In genomic region chr11:111945198-111945597, GRCh38 we compare ENCODE assay signal across 16 cellular contexts. TPM values are rescaled to one million over a fixed set of nuclear protein-coding genes. Genes with fewer than 3 reads are reported as not detected.
A peak's percentile ranks its signal among the peaks of the same experiment; 100 is the strongest.
DNase-seq lines count a peak whose midpoint lies in the region; ATAC-seq and TF ChIP-seq lines count a peak whose summit lies in the region.
"Had no signal": no experiment of that assay in that cellular context is flagged by ENCODE, and none has a peak within 500 bp of the region (broad histone marks: within the 10 kb centered on the region; RNA-seq: fewer than 3 reads in every experiment).

No MANE protein-coding gene starts in this region.

- H3K27me3 ChIP-seq in foreskin keratinocyte, result no peaks in the 10 kb centered on the region
- no peaks in the 10 kb centered on the region for H3K27me3 ChIP-seq in stomach
- no peaks in the 10 kb centered on the region for H3K27me3 ChIP-seq in Karpas-422 (ENCODE audit: low read length)
- H3K27me3 ChIP-seq: upper lobe of left lung had no signal

- H3K4me1 Mint-ChIP-seq in activated T-cell treated with anti-CD3 and anti-CD28 coated beads, Interleukin-2, amount 50 U/mL, for 24 hours (ENCODE audit: low read depth), result peaks cover 49% of the 10 kb centered on the region
- H3K4me1 Mint-ChIP-seq in activated T-helper 2 cell treated with anti-CD3 and anti-CD28 coated beads, Interferon-gamma antibody, Interleukin-2, Interleukin-4, amounts not matched to agents 10 μg/mL and 5 μg/mL and 100 μg/mL, durations not matched to agents 14 hours and 24 hours and 36 hours (ENCODE audit: low read depth), result peaks cover 47% of the 10 kb centered on the region

- H3K4me2 ChIP-seq in Karpas-422 (ENCODE audit: low read depth, low read length, poor library complexity, severe bottlenecking), result no peak overlapping the region

- no peaks in the 10 kb centered on the region for H3K27me3 Mint-ChIP-seq in activated T-cell treated with anti-CD3 and anti-CD28 coated beads, Interleukin-2, amount 50 U/mL, for 24 hours
- H3K27me3 Mint-ChIP-seq in activated T-helper 2 cell treated with anti-CD3 and anti-CD28 coated beads, Interferon-gamma antibody, Interleukin-2, Interleukin-4, amounts not matched to agents 10 μg/mL and 5 μg/mL and 100 μg/mL, durations not matched to agents 14 hours and 24 hours and 36 hours (ENCODE audit: low read depth), result no peaks in the 10 kb centered on the region
- H3K27me3 Mint-ChIP-seq: dendritic cell treated with granulocyte-macrophage colony-stimulating factor and Interleukin-4, amounts not matched to agents 40 ng/mL and 50 ng/mL, for 4 days had no signal

- no peak for TF ChIP-seq EP300 in stomach (IDR thresholded peaks at IDR 0.05)

- peaks cover 7% of the 10 kb centered on the region for H3K36me3 Mint-ChIP-seq in activated T-cell treated with anti-CD3 and anti-CD28 coated beads, Interleukin-2, amount 50 U/mL, for 24 hours (ENCODE audit: low read depth)
- H3K36me3 Mint-ChIP-seq in activated T-helper 2 cell treated with anti-CD3 and anti-CD28 coated beads, Interferon-gamma antibody, Interleukin-2, Interleukin-4, amounts not matched to agents 10 μg/mL and 5 μg/mL and 100 μg/mL, durations not matched to agents 14 hours and 24 hours and 36 hours (ENCODE audit: low read depth), result peaks cover 37% of the 10 kb centered on the region

- 33 to 75% (median 46%) methylated on average over 1 of the region's 1 CpG for WGBS in stomach, 5 donors

- H3K36me3 ChIP-seq in stomach (no peaks in the 10 kb centered on the region), Karpas-422 (ENCODE audit: insufficient read depth, low read length) (no peaks in the 10 kb centered on the region)
- H3K36me3 ChIP-seq: upper lobe of left lung had no signal

- H3K4me1 ChIP-seq in foreskin keratinocyte, result peaks cover 16% of the 10 kb centered on the region
- H3K4me1 ChIP-seq in stomach, result peaks cover 9 to 39% (median 28%) of the 10 kb centered on the region in 4 donors
- H3K4me1 ChIP-seq in Karpas-422 (ENCODE audit: low read length), result peaks cover 7% of the 10 kb centered on the region

- H3K4me3 Mint-ChIP-seq in activated T-cell treated with anti-CD3 and anti-CD28 coated beads, Interleukin-2, amount 50 U/mL, for 24 hours, result peak overlapping the region; percentile 45
- no peak overlapping the region for H3K4me3 Mint-ChIP-seq in activated T-helper 2 cell treated with anti-CD3 and anti-CD28 coated beads, Interferon-gamma antibody, Interleukin-2, Interleukin-4, amounts not matched to agents 10 μg/mL and 5 μg/mL and 100 μg/mL, durations not matched to agents 14 hours and 24 hours and 36 hours (ENCODE audit: low read depth)
- H3K4me3 Mint-ChIP-seq: dendritic cell treated with granulocyte-macrophage colony-stimulating factor and Interleukin-4, amounts not matched to agents 40 ng/mL and 50 ng/mL, for 4 days; WTC11 had no signal

- no peaks in the 10 kb centered on the region for H3K9me2 ChIP-seq in Karpas-422 (replicated peaks; ENCODE audit: insufficient read depth, low read length)

- no peak for DNase-seq in activated T-cell treated with anti-CD3 and anti-CD28 coated beads, Interleukin-2, amount 50 U/mL, for 24 hours
- no peak for DNase-seq in activated T-cell treated with anti-CD3 and anti-CD28 coated beads, Interleukin-2, amount 50 U/mL, for 48 hours
- no peak for DNase-seq in activated T-helper 2 cell treated with anti-CD3 and anti-CD28 coated beads, Interferon-gamma antibody, Interleukin-2, Interleukin-4, amounts not matched to agents 10 μg/mL and 5 μg/mL and 100 μg/mL, durations not matched to agents 14 hours and 24 hours and 36 hours (ENCODE audit: low spot score)
- DNase-seq in foreskin keratinocyte, result no peak
- no peak for DNase-seq in stomach
- DNase-seq in HuH-7 (ENCODE audit: low spot score), result no peak
- no peak for DNase-seq in Karpas-422
- DNase-seq in NCI-H1694 (lab: John Stamatoyannopoulos, UW), result no peak
- DNase-seq: activated effector memory CD4-positive, alpha-beta T cell treated with anti-CD3 and anti-CD28 coated beads, Interleukin-2, amount 50 U/mL, for 16 hours; NCI-H1092 treated with DMSO at 0.1 percent for 48 hours; NCI-H748 treated with DMSO at 0.1 percent for 48 hours; SHP77 treated with DMSO at 0.1 percent for 48 hours; upper lobe of left lung had no signal

- H2AFZ ChIP-seq in Karpas-422 (ENCODE audit: low read length), result no peak overlapping the region

- peak overlapping the region; percentile 95 for H3K27ac Mint-ChIP-seq in activated T-cell treated with anti-CD3 and anti-CD28 coated beads, Interleukin-2, amount 50 U/mL, for 24 hours
- peak overlapping the region; percentile 98 for H3K27ac Mint-ChIP-seq in activated T-helper 2 cell treated with anti-CD3 and anti-CD28 coated beads, Interferon-gamma antibody, Interleukin-2, Interleukin-4, amounts not matched to agents 10 μg/mL and 5 μg/mL and 100 μg/mL, durations not matched to agents 14 hours and 24 hours and 36 hours
- H3K27ac Mint-ChIP-seq: dendritic cell treated with granulocyte-macrophage colony-stimulating factor and Interleukin-4, amounts not matched to agents 40 ng/mL and 50 ng/mL, for 4 days; WTC11 had no signal

- H4K20me1 ChIP-seq in Karpas-422 (ENCODE audit: insufficient read depth, low read depth, low read length), result no peaks in the 10 kb centered on the region

- H3K79me2 ChIP-seq in Karpas-422 (ENCODE audit: low read length), result no peaks in the 10 kb centered on the region

- no peak for TF ChIP-seq CTCF in foreskin keratinocyte (conservative IDR thresholded peaks at IDR 0.05)
- TF ChIP-seq CTCF in stomach (IDR thresholded peaks at IDR 0.05), result no peak

- H3K9ac ChIP-seq in Karpas-422 (ENCODE audit: low read length), result no peak overlapping the region

- no peak for TF ChIP-seq POLR2A in stomach (IDR thresholded peaks at IDR 0.05)

- intact Hi-C loops in activated T-helper 2 cell treated with anti-CD3 and anti-CD28 coated beads, Interferon-gamma antibody, Interleukin-2, Interleukin-4, amounts not matched to agents 10 μg/mL and 5 μg/mL and 100 μg/mL, durations not matched to agents 14 hours and 24 hours and 36 hours (cut with micrococcal nuclease), result loop anchor here (2.0 kb wide), 1 partner anchor 20 kb away; no protein-coding TSS in a partner anchor
- intact Hi-C loops in stomach (cut with DNase I; ENCODE audit: low total_unique reads), result no loop called here

- H3K4me3 ChIP-seq in stomach (no peak overlapping the region), Karpas-422 (ENCODE audit: low read length) (no peak overlapping the region)
- H3K4me3 ChIP-seq: upper lobe of left lung had no signal

- H3K27ac ChIP-seq in foreskin keratinocyte, result peak overlapping the region; percentile 84
- H3K27ac ChIP-seq in stomach, result peak overlapping the region in 4 of 5 donors; percentile 59 to 81 (median 72)
- H3K27ac ChIP-seq in Karpas-422 (ENCODE audit: low read length), result no peak overlapping the region

- ATAC-seq in foreskin keratinocyte, result no peak

- H3K9me3 ChIP-seq in stomach (no peaks in the 10 kb centered on the region), Karpas-422 (ENCODE audit: low read length) (no peaks in the 10 kb centered on the region)
- H3K9me3 ChIP-seq: upper lobe of left lung had no signal

- H3K9me3 Mint-ChIP-seq in activated T-cell treated with anti-CD3 and anti-CD28 coated beads, Interleukin-2, amount 50 U/mL, for 24 hours, result no peaks in the 10 kb centered on the region
- no peaks in the 10 kb centered on the region for H3K9me3 Mint-ChIP-seq in activated T-helper 2 cell treated with anti-CD3 and anti-CD28 coated beads, Interferon-gamma antibody, Interleukin-2, Interleukin-4, amounts not matched to agents 10 μg/mL and 5 μg/mL and 100 μg/mL, durations not matched to agents 14 hours and 24 hours and 36 hours
- H3K9me3 Mint-ChIP-seq: dendritic cell treated with granulocyte-macrophage colony-stimulating factor and Interleukin-4, amounts not matched to agents 40 ng/mL and 50 ng/mL, for 4 days; WTC11 had no signal

RNA-seq across cellular contexts. Expression of gene DIXDC1, which starts 8.1 kb away (rescaled TPM):
- 30.0 and 30.7 TPM in 2 replicates for total RNA-seq in activated T-helper 2 cell treated with anti-CD3 and anti-CD28 coated beads, Interferon-gamma antibody, Interleukin-2, Interleukin-4, amounts not matched to agents 10 μg/mL and 5 μg/mL and 100 μg/mL, durations not matched to agents 14 hours and 24 hours and 36 hours
- total RNA-seq in foreskin keratinocyte (4.7 and 7.3 TPM in 2 replicates), stomach (100 to 1,000 TPM in 1 of 5 donors, 10 to 100 TPM in 4; 19.1 to 128 (median 60.4) TPM)
- polyA plus RNA-seq in foreskin keratinocyte (1.3 TPM in 2 replicates), stomach (10 to 100 TPM in 2 of 3 donors, 1 to 10 TPM in 1; 6.2 to 15.6 (median 11.3) TPM)
- 2.0 and 2.8 TPM in 2 replicates for total RNA-seq in Karpas-422 (2014; rRNA removed; shearing (Covaris generic); ENCODE audit: low replicate concordance)

RNA-seq across cellular contexts. Expression of gene C11orf52, which starts 26.5 kb away (rescaled TPM):
- not detected in 2 replicates for total RNA-seq in activated T-helper 2 cell treated with anti-CD3 and anti-CD28 coated beads, Interferon-gamma antibody, Interleukin-2, Interleukin-4, amounts not matched to agents 10 μg/mL and 5 μg/mL and 100 μg/mL, durations not matched to agents 14 hours and 24 hours and 36 hours
- total RNA-seq in foreskin keratinocyte (1.2 and 2.0 TPM in 2 replicates), stomach (10 to 100 TPM in 2 of 5 donors, 1 to 10 TPM in 2, not detected in 1; 3.9 to 18.7 (median 12.5) TPM)
- polyA plus RNA-seq in foreskin keratinocyte (1.5 and 3.0 TPM in 2 replicates), stomach (10 to 100 TPM; 28.0 to 43.4 (median 35.0) TPM)
- total RNA-seq in Karpas-422 (2014; rRNA removed; shearing (Covaris generic); ENCODE audit: low replicate concordance), result not detected in 2 replicates
- total RNA-seq: lung microvascular endothelial cell had no signal

RNA-seq across cellular contexts. Expression of gene HSPB2, which starts 32.7 kb away (rescaled TPM):
- total RNA-seq in activated T-helper 2 cell treated with anti-CD3 and anti-CD28 coated beads, Interferon-gamma antibody, Interleukin-2, Interleukin-4, amounts not matched to agents 10 μg/mL and 5 μg/mL and 100 μg/mL, durations not matched to agents 14 hours and 24 hours and 36 hours, result not detected in 2 replicates
- total RNA-seq in foreskin keratinocyte (not detected in 2 replicates), stomach (under 1 TPM in 1 of 5 donors, not detected in 4; 0.37 TPM)
- polyA plus RNA-seq in foreskin keratinocyte (0.11 TPM in 1 of 2 replicates, not detected in the other), stomach (1 to 10 TPM; 2.0 to 5.1 (median 4.0) TPM)
- not detected in 2 replicates for total RNA-seq in Karpas-422 (2014; rRNA removed; shearing (Covaris generic); ENCODE audit: low replicate concordance)
- total RNA-seq: lung microvascular endothelial cell had no signal

RNA-seq across cellular contexts. Expression of gene CRYAB, which starts 33.6 kb away (rescaled TPM):
- total RNA-seq in activated T-helper 2 cell treated with anti-CD3 and anti-CD28 coated beads, Interferon-gamma antibody, Interleukin-2, Interleukin-4, amounts not matched to agents 10 μg/mL and 5 μg/mL and 100 μg/mL, durations not matched to agents 14 hours and 24 hours and 36 hours, result not detected in 2 replicates
- total RNA-seq in foreskin keratinocyte, result 0.85 and 2.0 TPM in 2 replicates
- polyA plus RNA-seq in foreskin keratinocyte, result 1.0 and 1.2 TPM in 2 replicates
- total RNA-seq in stomach, result 100 to 1,000 TPM in 2 of 5 donors, 10 to 100 TPM in 3; 28.4 to 207 (median 47.3) TPM
- polyA plus RNA-seq in stomach, result 100 to 1,000 TPM in 1 of 3 donors, 10 to 100 TPM in 2; 75.6 to 122 (median 85.7) TPM
- total RNA-seq in Karpas-422 (2014; rRNA removed; shearing (Covaris generic); ENCODE audit: low replicate concordance), result not detected in 2 replicates
